In genomic region chr1:32650752-32651460, GRCh38 we compare ENCODE assay signal across 1 cellular context.
TF ChIP-seq lines count a peak whose summit lies in the region.

RBBP4 (plus strand) TSS chr1:32651208; CDS start chr1:32651307, 99 bp downstream.

TF ChIP-seq in K562, 482 proteins besides CTCF, POLR2A, EP300 and RAD21 (continued from another document and continues in another):
- TF ChIP-seq ZNF318 (IDR thresholded peaks at IDR 0.05; ENCODE audit: borderline replicate concordance in 1 of 2, low read depth in 1 of 2) (peak in 1 of 2 experiments; percentile 70; a peak in 1 of 4 replicates), DNMT1 (IDR thresholded peaks at IDR 0.05) (no peak), SOX6 (IDR thresholded peaks at IDR 0.05) (peak; percentile 81), ZNF586 (CRISPR knock-in tag; conservative IDR thresholded peaks at IDR 0.05) (peak; percentile 89), ZNF79 (CRISPR knock-in tag; IDR thresholded peaks at IDR 0.05; ENCODE audit: low read depth) (peak; percentile 94), ZNF184 (CRISPR knock-in tag; IDR thresholded peaks at IDR 0.05) (no peak), HMGN3 (IDR thresholded peaks at IDR 0.05; ENCODE audit: borderline replicate concordance, extremely low read depth, insufficient read length, low read depth, low read length) (peak; percentile 57), RB1 (IDR thresholded peaks at IDR 0.05; ENCODE audit: low read depth) (peak; percentile 100), C11orf30 (IDR thresholded peaks at IDR 0.05; ENCODE audit: low read depth) (0 out of 2 replicates have a peak, but pooled peaks have one; percentile 39), AFF1 (IDR thresholded peaks at IDR 0.05; ENCODE audit: low read depth in 1 of 2, partially characterized antibody in 2 of 2) (no peak), HLTF (IDR thresholded peaks at IDR 0.05) (peak; percentile 65; the same call in 1 of the 2 replicates), VEZF1 (CRISPR knock-in tag; IDR thresholded peaks at IDR 0.05) (peak; percentile 95), KLF6 (CRISPR knock-in tag; IDR thresholded peaks at IDR 0.05; ENCODE audit: borderline replicate concordance) (peak; percentile 98), RAD51 (IDR thresholded peaks at IDR 0.05; ENCODE audit: borderline replicate concordance, low read depth) (peak; percentile 96), EHMT2 (IDR thresholded peaks at IDR 0.05) (no peak; the same call in 1 of the 2 replicates), RBM39 (optimal IDR thresholded peaks at IDR 0.05; ENCODE audit: low read depth, low read length) (no peak), MEF2D (tag; conservative IDR thresholded peaks at IDR 0.05; ENCODE audit: low read depth) (peak; percentile 97), ZBTB17 (CRISPR knock-in tag; IDR thresholded peaks at IDR 0.05) (peak; percentile 95), ATF3 (IDR thresholded peaks at IDR 0.05) (peak; percentile 36), ATF3 (CRISPR knock-in tag; conservative IDR thresholded peaks at IDR 0.05) (peak; percentile 67), CC2D1A (IDR thresholded peaks at IDR 0.05) (no peak), XRCC5 (IDR thresholded peaks at IDR 0.05; ENCODE audit: low read depth, low read length) (peak; percentile 21), ILF3 (IDR thresholded peaks at IDR 0.05; ENCODE audit: borderline replicate concordance) (no peak), CHD1 (IDR thresholded peaks at IDR 0.05; ENCODE audit: low read length) (peak; percentile 97), TBP (optimal IDR thresholded peaks at IDR 0.05; ENCODE audit: low read depth, low read length) (peak; percentile 89), ZFX (CRISPR knock-in tag; IDR thresholded peaks at IDR 0.05) (peak; percentile 100), TFAM (CRISPR knock-in tag; conservative IDR thresholded peaks at IDR 0.05) (no peak), TFAP4 (CRISPR knock-in tag; IDR thresholded peaks at IDR 0.05; ENCODE audit: borderline replicate concordance) (peak; percentile 87), ZNF274 (IDR thresholded peaks at IDR 0.05; ENCODE audit: borderline replicate concordance, low read depth, low read length) (no peak), ELF2 (CRISPR knock-in tag; IDR thresholded peaks at IDR 0.05) (no peak), MEIS2 (IDR thresholded peaks at IDR 0.05; ENCODE audit: partially characterized antibody) (peak; percentile 73), ZNF121 (CRISPR knock-in tag; conservative IDR thresholded peaks at IDR 0.05) (no peak), ZNF232 (CRISPR knock-in tag; IDR thresholded peaks at IDR 0.05) (peak; percentile 76; the same call in 1 of the 2 replicates), ZEB2 (IDR thresholded peaks at IDR 0.05) (no peak), ZNF134 (CRISPR knock-in tag; conservative IDR thresholded peaks at IDR 0.05) (peak; percentile 84), HMG20B (CRISPR knock-in tag; IDR thresholded peaks at IDR 0.05) (no peak)
- TF ChIP-seq, protein P1, sequence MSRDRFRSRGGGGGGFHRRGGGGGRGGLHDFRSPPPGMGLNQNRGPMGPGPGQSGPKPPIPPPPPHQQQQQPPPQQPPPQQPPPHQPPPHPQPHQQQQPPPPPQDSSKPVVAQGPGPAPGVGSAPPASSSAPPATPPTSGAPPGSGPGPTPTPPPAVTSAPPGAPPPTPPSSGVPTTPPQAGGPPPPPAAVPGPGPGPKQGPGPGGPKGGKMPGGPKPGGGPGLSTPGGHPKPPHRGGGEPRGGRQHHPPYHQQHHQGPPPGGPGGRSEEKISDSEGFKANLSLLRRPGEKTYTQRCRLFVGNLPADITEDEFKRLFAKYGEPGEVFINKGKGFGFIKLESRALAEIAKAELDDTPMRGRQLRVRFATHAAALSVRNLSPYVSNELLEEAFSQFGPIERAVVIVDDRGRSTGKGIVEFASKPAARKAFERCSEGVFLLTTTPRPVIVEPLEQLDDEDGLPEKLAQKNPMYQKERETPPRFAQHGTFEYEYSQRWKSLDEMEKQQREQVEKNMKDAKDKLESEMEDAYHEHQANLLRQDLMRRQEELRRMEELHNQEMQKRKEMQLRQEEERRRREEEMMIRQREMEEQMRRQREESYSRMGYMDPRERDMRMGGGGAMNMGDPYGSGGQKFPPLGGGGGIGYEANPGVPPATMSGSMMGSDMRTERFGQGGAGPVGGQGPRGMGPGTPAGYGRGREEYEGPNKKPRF (IDR thresholded peaks at IDR 0.05; ENCODE audit: low read depth, low read length) = no peak
- TF ChIP-seq, protein P2, sequence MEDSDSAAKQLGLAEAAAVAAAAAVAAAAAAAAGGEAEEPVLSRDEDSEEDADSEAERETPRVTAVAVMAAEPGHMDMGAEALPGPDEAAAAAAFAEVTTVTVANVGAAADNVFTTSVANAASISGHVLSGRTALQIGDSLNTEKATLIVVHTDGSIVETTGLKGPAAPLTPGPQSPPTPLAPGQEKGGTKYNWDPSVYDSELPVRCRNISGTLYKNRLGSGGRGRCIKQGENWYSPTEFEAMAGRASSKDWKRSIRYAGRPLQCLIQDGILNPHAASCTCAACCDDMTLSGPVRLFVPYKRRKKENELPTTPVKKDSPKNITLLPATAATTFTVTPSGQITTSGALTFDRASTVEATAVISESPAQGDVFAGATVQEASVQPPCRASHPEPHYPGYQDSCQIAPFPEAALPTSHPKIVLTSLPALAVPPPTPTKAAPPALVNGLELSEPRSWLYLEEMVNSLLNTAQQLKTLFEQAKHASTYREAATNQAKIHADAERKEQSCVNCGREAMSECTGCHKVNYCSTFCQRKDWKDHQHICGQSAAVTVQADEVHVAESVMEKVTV (CRISPR knock-in tag; IDR thresholded peaks at IDR 0.05) = peak; percentile 36; the same call in 1 of the 2 replicates
